Comparison of ENCODE assay signal across 39 cellular contexts in the genomic region with DNA sequence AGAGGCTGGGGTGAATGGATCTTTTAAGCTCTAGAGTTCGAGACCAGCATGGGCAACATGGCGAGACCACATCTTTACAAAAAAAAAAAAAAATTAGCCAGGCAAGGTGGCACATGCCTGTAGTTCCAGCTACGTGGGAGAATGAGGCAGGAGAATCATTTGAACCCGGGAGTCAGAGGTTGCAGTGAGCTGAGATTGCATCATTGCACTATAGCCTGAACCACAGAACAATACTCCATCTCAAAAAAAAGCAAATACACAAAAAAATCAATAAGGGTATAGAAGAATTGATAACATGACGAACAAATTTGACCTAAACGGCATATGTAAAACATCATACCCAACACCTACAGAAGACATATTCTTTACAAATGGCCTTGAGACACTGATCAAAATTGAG.
"Had no signal": no experiment of that assay in that cellular context is flagged by ENCODE, and none has a peak within 500 bp of the region (broad histone marks: within the 10 kb centered on the region; RNA-seq: fewer than 3 reads in every experiment).

No MANE protein-coding gene starts in this region.

- H3K27me3 ChIP-seq: adrenal gland, ascending aorta, body of pancreas, brain microvascular endothelial cell, breast epithelium, cardiac muscle cell had no signal

- H3K4me1 Mint-ChIP-seq: activated naive CD4-positive, alpha-beta T cell treated with anti-CD3 and anti-CD28 coated beads, Interleukin-2, amount 10 ng/mL, durations not matched to agents 7 days and 5 days; activated naive CD4-positive, alpha-beta T cell treated with anti-CD3 and anti-CD28 coated beads, Interleukin-2, amount 50 U/mL, for 24 hours; activated naive CD8-positive, alpha-beta T cell treated with anti-CD3 and anti-CD28 coated beads for 36 hours; activated naive CD8-positive, alpha-beta T cell treated with anti-CD3 and anti-CD28 coated beads, Interleukin-2, amount 10 ng/mL, durations not matched to agents 7 days and 5 days; activated naive CD8-positive, alpha-beta T cell treated with anti-CD3 and anti-CD28 coated beads, Interleukin-2, amount 50 U/mL, for 24 hours; activated T-helper 17 cell treated with anti-CD3 and anti-CD28 coated beads, Interleukin-2, amount 50 U/mL, for 72 hours; brain; central memory CD8-positive, alpha-beta T cell had no signal

- H3K27me3 Mint-ChIP-seq: activated naive CD4-positive, alpha-beta T cell treated with anti-CD3 and anti-CD28 coated beads, Interleukin-2, amount 10 ng/mL, durations not matched to agents 7 days and 5 days; activated naive CD4-positive, alpha-beta T cell treated with anti-CD3 and anti-CD28 coated beads, Interleukin-2, amount 50 U/mL, for 24 hours; activated naive CD8-positive, alpha-beta T cell; activated naive CD8-positive, alpha-beta T cell treated with anti-CD3 and anti-CD28 coated beads for 36 hours; activated naive CD8-positive, alpha-beta T cell treated with anti-CD3 and anti-CD28 coated beads, Interleukin-2, amount 10 ng/mL, durations not matched to agents 7 days and 5 days; activated naive CD8-positive, alpha-beta T cell treated with anti-CD3 and anti-CD28 coated beads, Interleukin-2, amount 50 U/mL, for 24 hours; activated T-cell treated with anti-CD3 and anti-CD28 coated beads, Interleukin-2, amount 50 U/mL, for 24 hours; activated T-helper 17 cell treated with anti-CD3 and anti-CD28 coated beads, Interleukin-2, amount 50 U/mL, for 72 hours; central memory CD8-positive, alpha-beta T cell had no signal

- H3K4me3 Mint-ChIP-seq: activated naive CD4-positive, alpha-beta T cell treated with anti-CD3 and anti-CD28 coated beads for 36 hours; activated naive CD4-positive, alpha-beta T cell treated with anti-CD3 and anti-CD28 coated beads, Interleukin-2, amount 10 ng/mL, durations not matched to agents 7 days and 5 days; activated naive CD4-positive, alpha-beta T cell treated with anti-CD3 and anti-CD28 coated beads, Interleukin-2, amount 50 U/mL, for 24 hours; activated naive CD8-positive, alpha-beta T cell; activated naive CD8-positive, alpha-beta T cell treated with anti-CD3 and anti-CD28 coated beads for 36 hours; activated naive CD8-positive, alpha-beta T cell treated with anti-CD3 and anti-CD28 coated beads, Interleukin-2, amount 10 ng/mL, durations not matched to agents 7 days and 5 days; activated naive CD8-positive, alpha-beta T cell treated with anti-CD3 and anti-CD28 coated beads, Interleukin-2, amount 50 U/mL, for 24 hours; activated T-cell treated with anti-CD3 and anti-CD28 coated beads, Interleukin-2, amount 50 U/mL, for 24 hours; activated T-cell treated with anti-CD3 and anti-CD28 coated beads, Interleukin-2, amount 50 U/mL, for 4 hours; activated T-cell treated with anti-CD3 and anti-CD28 coated beads, Interleukin-2, amount 50 U/mL, for 72 hours; activated T-helper 1 cell treated with anti-CD3 and anti-CD28 coated beads, Interleukin-12 subunit alpha, Interleukin-12 subunit beta, Interleukin-2, Interleukin-4 antibody, amounts not matched to agents 30 ng/mL and 10 ng/mL and 1 ng/mL, durations not matched to agents 14 hours and 24 hours and 36 hours; activated T-helper 17 cell treated with anti-CD3 and anti-CD28 coated beads, Interleukin-2, amount 50 U/mL, for 72 hours; brain; central memory CD8-positive, alpha-beta T cell had no signal

- DNase-seq: activated effector memory CD4-positive, alpha-beta T cell treated with anti-CD3 and anti-CD28 coated beads, Interleukin-2, amount 50 U/mL, for 16 hours; activated effector memory CD4-positive, alpha-beta T cell treated with Interleukin-2 at 50 U/mL for 16 hours; activated gamma-delta T cell; activated naive CD4-positive, alpha-beta T cell; activated naive CD4-positive, alpha-beta T cell treated with anti-CD3 and anti-CD28 coated beads for 36 hours; activated naive CD4-positive, alpha-beta T cell treated with anti-CD3 and anti-CD28 coated beads, Interleukin-2, amount 10 ng/mL, durations not matched to agents 7 days and 5 days; activated naive CD4-positive, alpha-beta T cell treated with anti-CD3 and anti-CD28 coated beads, Interleukin-2, amount 50 U/mL, for 16 hours; activated naive CD4-positive, alpha-beta T cell treated with Interleukin-2 at 50 U/mL for 16 hours; activated naive CD8-positive, alpha-beta T cell treated with anti-CD3 and anti-CD28 coated beads for 36 hours; activated naive CD8-positive, alpha-beta T cell treated with anti-CD3 and anti-CD28 coated beads, Interleukin-2, amount 10 ng/mL, durations not matched to agents 7 days and 5 days; activated naive CD8-positive, alpha-beta T cell treated with anti-CD3 and anti-CD28 coated beads, Interleukin-2, amount 50 U/mL, for 24 hours; activated T-cell treated with anti-CD3 and anti-CD28 coated beads, Interleukin-2, amount 50 U/mL, for 1 hour; activated T-cell treated with anti-CD3 and anti-CD28 coated beads, Interleukin-2, amount 50 U/mL, for 24 hours; activated T-cell treated with anti-CD3 and anti-CD28 coated beads, Interleukin-2, amount 50 U/mL, for 4 hours; activated T-cell treated with anti-CD3 and anti-CD28 coated beads, Interleukin-2, amount 50 U/mL, for 48 hours; activated T-cell treated with anti-CD3 and anti-CD28 coated beads, Interleukin-2, amount 50 U/mL, for 72 hours; adrenal gland; amniotic stem cell; amygdala; anterior cingulate cortex; aorta; body of pancreas; brain microvascular endothelial cell; caudate nucleus; central memory CD4-positive, alpha-beta T cell; cerebellar nuclear complex had no signal

- ATAC-seq: activated naive CD4-positive, alpha-beta T cell treated with anti-CD3 and anti-CD28 coated beads, Interleukin-2, amount 50 U/mL, for 72 hours; activated naive CD8-positive, alpha-beta T cell treated with anti-CD3 and anti-CD28 coated beads, Interleukin-2, amount 50 U/mL, for 24 hours; activated T-cell treated with anti-CD3 and anti-CD28 coated beads, Interleukin-2, amount 50 U/mL, for 4 hours; activated T-cell treated with anti-CD3 and anti-CD28 coated beads, Interleukin-2, amount 50 U/mL, for 72 hours; activated T-helper 17 cell treated with anti-CD3 and anti-CD28 coated beads, Interleukin-2, amount 50 U/mL, for 72 hours; body of pancreas had no signal

- H3K36me3 Mint-ChIP-seq: activated naive CD4-positive, alpha-beta T cell treated with anti-CD3 and anti-CD28 coated beads, Interleukin-2, amount 10 ng/mL, durations not matched to agents 7 days and 5 days; activated naive CD4-positive, alpha-beta T cell treated with anti-CD3 and anti-CD28 coated beads, Interleukin-2, amount 50 U/mL, for 24 hours; activated naive CD4-positive, alpha-beta T cell treated with anti-CD3 and anti-CD28 coated beads, Interleukin-2, amount 50 U/mL, for 72 hours; activated naive CD8-positive, alpha-beta T cell; activated naive CD8-positive, alpha-beta T cell treated with anti-CD3 and anti-CD28 coated beads for 36 hours; activated naive CD8-positive, alpha-beta T cell treated with anti-CD3 and anti-CD28 coated beads, Interleukin-2, amount 10 ng/mL, durations not matched to agents 7 days and 5 days; brain had no signal

- H3K9me3 ChIP-seq: adrenal gland, ascending aorta, body of pancreas, breast epithelium had no signal

- H3K36me3 ChIP-seq: adrenal gland, ascending aorta, brain microvascular endothelial cell, breast epithelium, cardiac muscle cell had no signal

- H3K4me1 ChIP-seq: adrenal gland, ascending aorta, body of pancreas, breast epithelium had no signal

- H3K27ac Mint-ChIP-seq: activated naive CD4-positive, alpha-beta T cell treated with anti-CD3 and anti-CD28 coated beads for 36 hours; activated naive CD4-positive, alpha-beta T cell treated with anti-CD3 and anti-CD28 coated beads, Interleukin-2, amount 10 ng/mL, durations not matched to agents 7 days and 5 days; activated naive CD4-positive, alpha-beta T cell treated with anti-CD3 and anti-CD28 coated beads, Interleukin-2, amount 50 U/mL, for 24 hours; activated naive CD4-positive, alpha-beta T cell treated with anti-CD3 and anti-CD28 coated beads, Interleukin-2, amount 50 U/mL, for 72 hours; activated naive CD8-positive, alpha-beta T cell; activated naive CD8-positive, alpha-beta T cell treated with anti-CD3 and anti-CD28 coated beads for 36 hours; activated naive CD8-positive, alpha-beta T cell treated with anti-CD3 and anti-CD28 coated beads, Interleukin-2, amount 10 ng/mL, durations not matched to agents 7 days and 5 days; activated naive CD8-positive, alpha-beta T cell treated with anti-CD3 and anti-CD28 coated beads, Interleukin-2, amount 50 U/mL, for 24 hours; activated T-cell treated with anti-CD3 and anti-CD28 coated beads, Interleukin-2, amount 50 U/mL, for 24 hours; activated T-cell treated with anti-CD3 and anti-CD28 coated beads, Interleukin-2, amount 50 U/mL, for 72 hours; activated T-helper 1 cell treated with anti-CD3 and anti-CD28 coated beads, Interleukin-12 subunit alpha, Interleukin-12 subunit beta, Interleukin-2, Interleukin-4 antibody, amounts not matched to agents 30 ng/mL and 10 ng/mL and 1 ng/mL, durations not matched to agents 14 hours and 24 hours and 36 hours; activated T-helper 17 cell treated with anti-CD3 and anti-CD28 coated beads, Interleukin-2, amount 50 U/mL, for 72 hours; activated T-helper 2 cell treated with anti-CD3 and anti-CD28 coated beads, Interferon-gamma antibody, Interleukin-2, Interleukin-4, amounts not matched to agents 10 μg/mL and 5 μg/mL and 100 μg/mL, durations not matched to agents 14 hours and 24 hours and 36 hours; brain had no signal

- FAIRE-seq: astrocyte, bronchial epithelial cell had no signal

- H3K4me3 ChIP-seq: adrenal gland, ascending aorta, body of pancreas, breast epithelium, cardiac muscle cell had no signal

- H3K27ac ChIP-seq: adrenal gland, ascending aorta, body of pancreas, brain microvascular endothelial cell, breast epithelium, cardiac muscle cell had no signal

- H3K9me3 Mint-ChIP-seq: activated naive CD4-positive, alpha-beta T cell treated with anti-CD3 and anti-CD28 coated beads for 36 hours; activated naive CD4-positive, alpha-beta T cell treated with anti-CD3 and anti-CD28 coated beads, Interleukin-2, amount 10 ng/mL, durations not matched to agents 7 days and 5 days; activated naive CD4-positive, alpha-beta T cell treated with anti-CD3 and anti-CD28 coated beads, Interleukin-2, amount 50 U/mL, for 24 hours; activated naive CD8-positive, alpha-beta T cell treated with anti-CD3 and anti-CD28 coated beads for 36 hours; activated naive CD8-positive, alpha-beta T cell treated with anti-CD3 and anti-CD28 coated beads, Interleukin-2, amount 10 ng/mL, durations not matched to agents 7 days and 5 days; activated naive CD8-positive, alpha-beta T cell treated with anti-CD3 and anti-CD28 coated beads, Interleukin-2, amount 50 U/mL, for 24 hours; activated T-cell treated with anti-CD3 and anti-CD28 coated beads, Interleukin-2, amount 50 U/mL, for 24 hours; activated T-cell treated with anti-CD3 and anti-CD28 coated beads, Interleukin-2, amount 50 U/mL, for 4 hours; activated T-helper 1 cell treated with anti-CD3 and anti-CD28 coated beads, Interleukin-12 subunit alpha, Interleukin-12 subunit beta, Interleukin-2, Interleukin-4 antibody, amounts not matched to agents 30 ng/mL and 10 ng/mL and 1 ng/mL, durations not matched to agents 14 hours and 24 hours and 36 hours; activated T-helper 2 cell treated with anti-CD3 and anti-CD28 coated beads, Interferon-gamma antibody, Interleukin-2, Interleukin-4, amounts not matched to agents 10 μg/mL and 5 μg/mL and 100 μg/mL, durations not matched to agents 14 hours and 24 hours and 36 hours; brain had no signal
